In the genomic region with DNA sequence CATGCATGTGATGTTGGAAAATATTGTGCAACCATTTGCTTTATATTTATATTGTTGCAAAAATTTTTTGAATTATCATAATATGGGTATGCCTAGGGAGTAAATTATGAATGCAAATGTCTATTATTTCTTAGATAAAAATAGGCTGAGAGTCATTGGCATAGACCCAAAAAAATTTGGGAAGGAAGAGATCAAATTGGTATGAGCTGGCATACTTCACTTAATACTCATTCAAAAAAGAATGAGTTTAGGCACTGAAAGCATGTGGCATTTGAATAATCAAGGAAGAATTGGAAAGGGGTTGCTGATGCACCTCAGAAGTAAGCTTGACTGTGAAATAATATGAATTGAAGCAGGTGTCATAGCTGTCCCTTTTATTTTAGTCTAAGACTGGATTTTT, we compare ENCODE assay signal across 24 cellular contexts.
DNase-seq lines count a peak whose midpoint lies in the region; ATAC-seq, FAIRE-seq and TF ChIP-seq lines count a peak whose summit lies in the region.
"Had no signal": no experiment of that assay in that cellular context is flagged by ENCODE, and none has a peak within 500 bp of the region (broad histone marks: within the 10 kb centered on the region; RNA-seq: fewer than 3 reads in every experiment).

No MANE protein-coding gene starts in this region.

- H3K4me3 ChIP-seq in IMR-90 (ENCODE audit: insufficient read depth, low read depth, low read length) (no peak overlapping the region), bronchial epithelial cell (ENCODE audit: low read depth, low read length) (no peak overlapping the region)
- H3K4me3 ChIP-seq: K562, Peyer's patch, SJSA1 had no signal

- H3K4ac ChIP-seq in IMR-90 (ENCODE audit: low read depth, low read length), result no peak overlapping the region

- H2BK120ac ChIP-seq in IMR-90 (ENCODE audit: low read depth, low read length), result no peak overlapping the region

- no peak overlapping the region for H3K23ac ChIP-seq in IMR-90 (ENCODE audit: low read depth, low read length)

- no peaks in the 10 kb centered on the region for H3K4me1 ChIP-seq in IMR-90 (ENCODE audit: control insufficient read depth, insufficient read depth, low read length)
- H3K4me1 ChIP-seq: Peyer's patch, SJSA1 had no signal

- no peak for FAIRE-seq in bronchial epithelial cell (lab: Jason Lieb, UNC)
- FAIRE-seq: GM12891, H1, K562 had no signal

- H4K5ac ChIP-seq in IMR-90 (ENCODE audit: low read depth, low read length), result no peak overlapping the region

- no peak overlapping the region for H2BK15ac ChIP-seq in IMR-90 (ENCODE audit: low read depth, low read length)

- TF ChIP-seq RAD21 in IMR-90 (IDR thresholded peaks at IDR 0.05; ENCODE audit: low read length), result no peak

- BruUV-seq in IMR-90 (replicated peaks; lab: Mats Ljungman, UMichigan), result no TSS peak

- POLR2A ChIA-PET in IMR-90 (lab: Charles Lee; ENCODE audit: unreplicated experiment), result no interaction called here

- H3K9me3 ChIP-seq in IMR-90 (ENCODE audit: control insufficient read depth, insufficient read depth, low read length), result no peaks in the 10 kb centered on the region
- H3K9me3 ChIP-seq: Peyer's patch, SJSA1 had no signal

- H3K9ac ChIP-seq in IMR-90 (ENCODE audit: low read depth, low read length), result no peak overlapping the region

- no peak overlapping the region for H3K27ac ChIP-seq in IMR-90 (ENCODE audit: insufficient read depth, low read length)
- H3K27ac ChIP-seq: C4-2B, Peyer's patch, SJSA1 had no signal

- H4K20me1 ChIP-seq in IMR-90 (ENCODE audit: insufficient read depth, low read length), result no peaks in the 10 kb centered on the region

- H3K79me1 ChIP-seq in IMR-90 (ENCODE audit: low read depth in 1 of 2, low read length in 2 of 2), result no peaks in the 10 kb centered on the region

- no peak overlapping the region for H2BK5ac ChIP-seq in IMR-90 (ENCODE audit: low read depth, low read length, poor library complexity, severe bottlenecking)

- H3K27ac Mint-ChIP-seq in chondrocyte (ENCODE audit: unreplicated experiment), result no peak overlapping the region
- H3K27ac Mint-ChIP-seq: CD8-positive, alpha-beta memory T cell; T-helper 1 cell treated with Interleukin-12 subunit alpha and Interleukin-12 subunit beta and Interleukin-4 antibody, amounts not matched to agents 30 μg/mL and 1 μg/mL, for 36 hours had no signal

- no peak overlapping the region for H2AFZ ChIP-seq in IMR-90 (replicated peaks; ENCODE audit: low read length, poor library complexity)

- H3K18ac ChIP-seq in IMR-90 (ENCODE audit: low read depth, low read length), result no peak overlapping the region

- no peak overlapping the region for H2AK9ac ChIP-seq in IMR-90 (replicated peaks; ENCODE audit: low read depth, low read length, poor library complexity)

- H3K27me3 ChIP-seq in IMR-90 (ENCODE audit: control insufficient read depth, insufficient read depth, low read length) (no peaks in the 10 kb centered on the region), bronchial epithelial cell (ENCODE audit: control insufficient read depth, insufficient read depth, low read length) (no peaks in the 10 kb centered on the region)
- H3K27me3 ChIP-seq: Peyer's patch, SJSA1 had no signal

- no peak overlapping the region for H2AK5ac ChIP-seq in IMR-90 (ENCODE audit: low read depth, low read length)

- H3K9me3 Mint-ChIP-seq in chondrocyte (ENCODE audit: low read depth), result peaks cover 8% of the 10 kb centered on the region
- H3K9me3 Mint-ChIP-seq: CD8-positive, alpha-beta memory T cell; T-helper 1 cell treated with Interleukin-12 subunit alpha and Interleukin-12 subunit beta and Interleukin-4 antibody, amounts not matched to agents 30 μg/mL and 1 μg/mL, for 36 hours had no signal

- peaks cover 3% of the 10 kb centered on the region for H3K36me3 Mint-ChIP-seq in chondrocyte (ENCODE audit: low read depth)

- no peak overlapping the region for H4K8ac ChIP-seq in IMR-90 (ENCODE audit: low read depth in 2 of 2, low read length in 2 of 2)

- no peaks in the 10 kb centered on the region for H3K4me1 Mint-ChIP-seq in chondrocyte (ENCODE audit: low read depth)

- H3K27me3 Mint-ChIP-seq in chondrocyte (ENCODE audit: low read depth), result no peaks in the 10 kb centered on the region
- H3K27me3 Mint-ChIP-seq: CD8-positive, alpha-beta memory T cell had no signal

- no peak overlapping the region for H2BK20ac ChIP-seq in IMR-90 (ENCODE audit: low read depth, low read length)

- H3K36me3 ChIP-seq in IMR-90 (ENCODE audit: control insufficient read depth, insufficient read depth, low read length) (no peaks in the 10 kb centered on the region), bronchial epithelial cell (ENCODE audit: control insufficient read depth, insufficient read depth, low read length) (no peaks in the 10 kb centered on the region)
- H3K36me3 ChIP-seq: Peyer's patch, SJSA1 had no signal

- no peak overlapping the region for H3K4me2 ChIP-seq in IMR-90 (ENCODE audit: low read depth, low read length)

- CTCF ChIA-PET in IMR-90 (lab: Yijun Ruan, JAX), result no interaction called here

- H4K91ac ChIP-seq in IMR-90 (ENCODE audit: insufficient read depth, low read depth, low read length), result no peak overlapping the region

- no peak overlapping the region for H3K56ac ChIP-seq in IMR-90 (ENCODE audit: extremely low read depth, insufficient read depth, low read length)

- no peak for TF ChIP-seq POLR2A in IMR-90 (IDR thresholded peaks at IDR 0.05; ENCODE audit: low read depth, low read length)

- intact Hi-C loops in IMR-90 (cut with micrococcal nuclease), result no loop called here

- H3K9me1 ChIP-seq in IMR-90 (ENCODE audit: insufficient read depth, low read length), result no peaks in the 10 kb centered on the region

- dilution Hi-C loops in IMR-90 (cut with HindIII; ENCODE audit: low sequenced_read_pairs, unreplicated experiment), result no loop called here

- DNase-seq in GM03348 (ENCODE audit: low spot score), result peak; percentile 6
- DNase-seq in IMR-90, result peak; percentile 20
- DNase-seq in bronchial epithelial cell (ENCODE audit: low read depth), result peak; percentile 13
- DNase-seq in myocyte (ENCODE audit: low read depth), result peak; percentile 9
- DNase-seq in chondrocyte (ENCODE audit: low spot score), result no peak
- no peak for DNase-seq in 8988T
- DNase-seq: ACHN; AML-193; CD8-positive, alpha-beta memory T cell; MM.1S; NCI-H1048; NCI-H1417 treated with DMSO at 0.1 percent for 48 hours; NCI-H2029; NCI-H524 treated with DMSO at 0.1 percent for 48 hours; NCI-H82; Peyer's patch had no signal

- ATAC-seq in IMR-90 (ENCODE audit: low read depth), result no peak
- no peak for ATAC-seq in GM21423 (IDR thresholded peaks at IDR 0.05; ENCODE audit: unreplicated experiment)
- ATAC-seq in HG03135 (IDR thresholded peaks at IDR 0.05; ENCODE audit: unreplicated experiment), result no peak
- ATAC-seq: K562 had no signal

- H3K4me3 Mint-ChIP-seq in chondrocyte (ENCODE audit: unreplicated experiment), result no peak overlapping the region
- H3K4me3 Mint-ChIP-seq: CD8-positive, alpha-beta memory T cell; T-helper 1 cell treated with Interleukin-12 subunit alpha and Interleukin-12 subunit beta and Interleukin-4 antibody, amounts not matched to agents 30 μg/mL and 1 μg/mL, for 36 hours had no signal

- in situ Hi-C loops in IMR-90 (cut with MboI; ENCODE audit: low sequenced_read_pairs), result no loop called here

- TF ChIP-seq CTCF in IMR-90 (conservative IDR thresholded peaks at IDR 0.05; ENCODE audit: low read depth, low read length) (no peak), bronchial epithelial cell (IDR thresholded peaks at IDR 0.05; ENCODE audit: insufficient read depth, low read length, severe bottlenecking) (no peak), chondrocyte (IDR thresholded peaks at IDR 0.05) (no peak)

- no peak overlapping the region for H3K14ac ChIP-seq in IMR-90 (replicated peaks; ENCODE audit: low read depth, low read length)

TF ChIP-seq in IMR-90, 13 proteins besides CTCF, POLR2A, EP300 and RAD21:
- no peak for TF ChIP-seq MAFK (IDR thresholded peaks at IDR 0.05; ENCODE audit: low read depth, low read length)
- TF ChIP-seq CEBPB (IDR thresholded peaks at IDR 0.05; ENCODE audit: low read depth, low read length), result peak; percentile 44; the same call in 1 of the 2 replicates

Comparison
In these comparisons a context has a peak if more than half of its experiments do, and no peak if none do; other contexts are left out.
1. DNase-seq: peak in GM03348 (single experiment), IMR-90 (single experiment), bronchial epithelial cell (single experiment) and myocyte (single experiment); none in chondrocyte (single experiment) and 8988T (single experiment).